25 cellular contexts compared by ENCODE assay signal in genomic region chr6:1622220-1622841, GRCh38. TPM values are rescaled to one million over a fixed set of nuclear protein-coding genes. Genes with fewer than 3 reads are reported as not detected.
A peak's percentile ranks its signal among the peaks of the same experiment; 100 is the strongest.
DNase-seq lines count a peak whose midpoint lies in the region; ATAC-seq, FAIRE-seq and TF ChIP-seq lines count a peak whose summit lies in the region.
"Had no signal": no experiment of that assay in that cellular context is flagged by ENCODE, and none has a peak within 500 bp of the region (broad histone marks: within the 10 kb centered on the region; RNA-seq: fewer than 3 reads in every experiment).

No MANE protein-coding gene starts in this region.

- intact Hi-C loops in tibial artery (cut with DNase I; ENCODE audit: low total_unique reads): no loop called here

- DNase-seq in SK-N-SH: peak; percentile 92
- peak; percentile 47 for DNase-seq in fibroblast of peridontal ligament (ENCODE audit: extremely low read depth)
- DNase-seq in tibial artery: peak; percentile 67 to 83
- no peak for DNase-seq in D721Med (ENCODE audit: insufficient read length, low spot score)
- no peak for DNase-seq in activated T-cell treated with anti-CD3 and anti-CD28 coated beads for 4 hours
- no peak for DNase-seq in GM19239 (ENCODE audit: insufficient read length, low spot score)
- DNase-seq: activated CD4-positive, alpha-beta T cell treated with anti-CD3 and anti-CD28 coated beads, Interleukin-2, amount 10 ng/mL, durations not matched to agents 7 days and 5 days; activated naive CD8-positive, alpha-beta T cell treated with anti-CD3 and anti-CD28 coated beads, Interleukin-2, amount 10 ng/mL, durations not matched to agents 7 days and 5 days; body of pancreas; effector memory CD4-positive, alpha-beta T cell; GF-D8; left ventricle myocardium superior; NCI-H1092; NCI-H1930; NCI-H226; PC-3; trophoblast cell had no signal

- H3K9ac ChIP-seq in SK-N-SH: no peak overlapping the region
- H3K9ac ChIP-seq: neural progenitor cell had no signal

- H3K9me3 Mint-ChIP-seq in nephron: no peaks in the 10 kb centered on the region
- H3K9me3 Mint-ChIP-seq: activated CD4-positive, alpha-beta T cell treated with anti-CD3 and anti-CD28 coated beads, Interleukin-2, amount 10 ng/mL, durations not matched to agents 7 days and 5 days; activated naive CD8-positive, alpha-beta T cell treated with anti-CD3 and anti-CD28 coated beads, Interleukin-2, amount 10 ng/mL, durations not matched to agents 7 days and 5 days; activated T-helper 17 cell treated with anti-CD3 and anti-CD28 coated beads, Interleukin-2, amount 50 U/mL, for 72 hours; neural progenitor cell; stimulated activated naive CD8-positive, alpha-beta T cell treated with anti-CD3 and anti-CD28 coated beads, Interleukin-15, Interleukin-2, amounts not matched to agents 100 ng/mL and 50 ng/mL, for 24 hours; T-helper 1 cell treated with Interleukin-12 subunit alpha and Interleukin-12 subunit beta and Interleukin-4 antibody, amounts not matched to agents 30 μg/mL and 1 μg/mL, for 36 hours had no signal

- H3K79me2 ChIP-seq in SK-N-SH (ENCODE audit: insufficient read depth): no peaks in the 10 kb centered on the region

- H3K9me3 ChIP-seq in SK-N-SH: no peaks in the 10 kb centered on the region
- H3K9me3 ChIP-seq in tibial artery: no peaks in the 10 kb centered on the region
- H3K9me3 ChIP-seq: body of pancreas had no signal

- peak overlapping the region; percentile 81 to 89 (median 82) for H3K4me3 Mint-ChIP-seq in nephron
- H3K4me3 Mint-ChIP-seq: activated CD4-positive, alpha-beta T cell treated with anti-CD3 and anti-CD28 coated beads, Interleukin-2, amount 10 ng/mL, durations not matched to agents 7 days and 5 days; activated naive CD8-positive, alpha-beta T cell treated with anti-CD3 and anti-CD28 coated beads, Interleukin-2, amount 10 ng/mL, durations not matched to agents 7 days and 5 days; activated T-helper 17 cell treated with anti-CD3 and anti-CD28 coated beads, Interleukin-2, amount 50 U/mL, for 72 hours; neural progenitor cell; stimulated activated naive CD8-positive, alpha-beta T cell treated with anti-CD3 and anti-CD28 coated beads, Interleukin-15, Interleukin-2, amounts not matched to agents 100 ng/mL and 50 ng/mL, for 24 hours; T-helper 1 cell treated with Interleukin-12 subunit alpha and Interleukin-12 subunit beta and Interleukin-4 antibody, amounts not matched to agents 30 μg/mL and 1 μg/mL, for 36 hours had no signal

- H3K4me1 Mint-ChIP-seq in nephron: peaks cover 50% of the 10 kb centered on the region

- CTCF ChIA-PET in SK-N-SH (lab: Yijun Ruan, JAX): interaction anchor here (0.9 kb wide), 1 partner anchor 482 kb away, joined by 3 read pairs; no protein-coding TSS in a partner anchor

- no peak for TF ChIP-seq EP300 in SK-N-SH (IDR thresholded peaks at IDR 0.05; ENCODE audit: borderline replicate concordance in 1 of 2, low read depth in 1 of 2, low read length in 1 of 2)

- H3K36me3 ChIP-seq in SK-N-SH (replicated peaks in 1 of 2; ENCODE audit: control insufficient read depth in 1 of 2, insufficient read depth in 2 of 2, low read length in 1 of 2): peaks cover 0 to 8% of the 10 kb centered on the region in 2 experiments
- H3K36me3 ChIP-seq in tibial artery: peaks cover 0 to 8% (median 0%) of the 10 kb centered on the region in 3 donors
- H3K36me3 ChIP-seq: neural progenitor cell had no signal

- no peaks in the 10 kb centered on the region for H3F3A ChIP-seq in SK-N-SH (replicated peaks; ENCODE audit: insufficient read depth)

- no peak overlapping the region; a peak in 1 of 4 replicates for H3K27ac ChIP-seq in SK-N-SH (ENCODE audit: low read depth in 2 of 2, low read length in 1 of 2)
- peak overlapping the region; percentile 91 to 98 for H3K27ac ChIP-seq in tibial artery
- H3K27ac ChIP-seq: body of pancreas, neural progenitor cell, VCaP had no signal

- H3K9me2 ChIP-seq in SK-N-SH: no peaks in the 10 kb centered on the region

- H4K20me1 ChIP-seq in SK-N-SH (ENCODE audit: insufficient read depth): peaks cover 2% of the 10 kb centered on the region; the same call in 1 of the 2 replicates

- H2AFZ ChIP-seq in SK-N-SH (ENCODE audit: low read depth): no peak overlapping the region
- H2AFZ ChIP-seq: neural progenitor cell had no signal

- no peaks in the 10 kb centered on the region for H3K36me3 Mint-ChIP-seq in nephron (ENCODE audit: low read depth)
- H3K36me3 Mint-ChIP-seq: neural progenitor cell had no signal

- H3K27me3 Mint-ChIP-seq in nephron (ENCODE audit: low read depth): peaks cover 87% of the 10 kb centered on the region

- peak overlapping the region; percentile 71 to 95 (median 90) for H3K27ac Mint-ChIP-seq in nephron
- H3K27ac Mint-ChIP-seq: activated CD4-positive, alpha-beta T cell treated with anti-CD3 and anti-CD28 coated beads, Interleukin-2, amount 10 ng/mL, durations not matched to agents 7 days and 5 days; activated naive CD8-positive, alpha-beta T cell treated with anti-CD3 and anti-CD28 coated beads, Interleukin-2, amount 10 ng/mL, durations not matched to agents 7 days and 5 days; activated T-helper 17 cell treated with anti-CD3 and anti-CD28 coated beads, Interleukin-2, amount 50 U/mL, for 72 hours; neural progenitor cell; stimulated activated naive CD8-positive, alpha-beta T cell treated with anti-CD3 and anti-CD28 coated beads, Interleukin-15, Interleukin-2, amounts not matched to agents 100 ng/mL and 50 ng/mL, for 24 hours; T-helper 1 cell treated with Interleukin-12 subunit alpha and Interleukin-12 subunit beta and Interleukin-4 antibody, amounts not matched to agents 30 μg/mL and 1 μg/mL, for 36 hours had no signal

- POLR2A ChIA-PET in SK-N-SH (lab: Yijun Ruan, JAX): no interaction called here

- H3K4me1 ChIP-seq in SK-N-SH (ENCODE audit: control insufficient read depth in 1 of 2, insufficient read depth in 2 of 2, low read depth in 1 of 2, low read length in 1 of 2) (peaks cover 0 to 17% of the 10 kb centered on the region in 2 experiments; a peak in 2 of 4 replicates), tibial artery (peaks cover 0 to 58% (median 35%) of the 10 kb centered on the region in 4 donors)

- no peak for ATAC-seq in HG02678 (IDR thresholded peaks at IDR 0.05; ENCODE audit: unreplicated experiment)
- ATAC-seq: activated T-helper 17 cell treated with anti-CD3 and anti-CD28 coated beads, Interleukin-2, amount 50 U/mL, for 72 hours; body of pancreas; esophagus mucosa; left ventricle myocardium superior; PC-3 had no signal

- TF ChIP-seq CTCF in SK-N-SH (IDR thresholded peaks at IDR 0.05) (no peak), nephron (IDR thresholded peaks at IDR 0.05; ENCODE audit: unreplicated experiment in 3 of 3) (no peak), tibial artery (IDR thresholded peaks at IDR 0.05) (no peak), D721Med (IDR thresholded peaks at IDR 0.05; ENCODE audit: insufficient read depth, missing control alignments) (no peak)

- H3K4me3 ChIP-seq in SK-N-SH (ENCODE audit: low read depth in 2 of 2, low read length in 1 of 2) (no peak overlapping the region), tibial artery (peak overlapping the region; percentile 91 to 93)
- H3K4me3 ChIP-seq: body of pancreas, neural progenitor cell had no signal

- H3K27me3 ChIP-seq in SK-N-SH (ENCODE audit: insufficient read depth) (no peaks in the 10 kb centered on the region), tibial artery (no peaks in the 10 kb centered on the region)
- H3K27me3 ChIP-seq: body of pancreas had no signal

- H3K4me2 ChIP-seq in SK-N-SH: no peak overlapping the region

- no peak for TF ChIP-seq RAD21 in SK-N-SH (IDR thresholded peaks at IDR 0.05; ENCODE audit: low read length)

- no peak for FAIRE-seq in D721Med (lab: Jason Lieb, UNC)
- FAIRE-seq in GM19239 (lab: Jason Lieb, UNC): no peak

- 51% methylated on average over 13 of the region's 15 CpGs for WGBS in SK-N-SH (ENCODE audit: low lambda C conversion rate)

TF ChIP-seq in SK-N-SH, 30 proteins besides CTCF, POLR2A, EP300 and RAD21:
- TF ChIP-seq RCOR1 (IDR thresholded peaks at IDR 0.05; ENCODE audit: low read length): 0 out of 2 replicates have a peak, but pooled peaks have one; percentile 25
- TF ChIP-seq SIN3A (IDR thresholded peaks at IDR 0.05; ENCODE audit: borderline replicate concordance, low read depth, low read length): no peak
- no peak for TF ChIP-seq IRF3 (IDR thresholded peaks at IDR 0.05; ENCODE audit: low read depth, low read length)
- TF ChIP-seq TCF12 (IDR thresholded peaks at IDR 0.05): peak; percentile 82
- TF ChIP-seq SMC3 (IDR thresholded peaks at IDR 0.05; ENCODE audit: low read depth, low read length): no peak
- no peak for TF ChIP-seq ELF1 (IDR thresholded peaks at IDR 0.05)
- TF ChIP-seq CHD2 (IDR thresholded peaks at IDR 0.05; ENCODE audit: low read length, partially characterized antibody): no peak

RNA-seq across cellular contexts. Expression of gene FOXC1, which starts 12.6 kb away (rescaled TPM):
- polyA plus RNA-seq in SK-N-SH (2012; rRNA removed): 3.6 and 4.3 TPM in 2 replicates
- polyA plus RNA-seq in SK-N-SH (2012; cell fraction: cytosol; rRNA removed): 4.3 TPM in 2 replicates
- polyA plus RNA-seq in SK-N-SH (2012; cell fraction: nucleus; rRNA removed): 5.0 and 5.6 TPM in 2 replicates

Comparison
In these comparisons a context has a peak if more than half of its experiments do, and no peak if none do; other contexts are left out.
1. DNase-seq: peak in SK-N-SH (single experiment), fibroblast of peridontal ligament (single experiment) and tibial artery (2 of 2); none in D721Med (single experiment), activated T-cell treated with anti-CD3 and anti-CD28 coated beads for 4 hours (single experiment) and GM19239 (single experiment).
2. H3K27ac ChIP-seq: peak in tibial artery (2 of 2); none in SK-N-SH (0 of 2).
3. H3K4me3 ChIP-seq: peak in tibial artery (2 of 2); none in SK-N-SH (0 of 2).